In the genomic region with DNA sequence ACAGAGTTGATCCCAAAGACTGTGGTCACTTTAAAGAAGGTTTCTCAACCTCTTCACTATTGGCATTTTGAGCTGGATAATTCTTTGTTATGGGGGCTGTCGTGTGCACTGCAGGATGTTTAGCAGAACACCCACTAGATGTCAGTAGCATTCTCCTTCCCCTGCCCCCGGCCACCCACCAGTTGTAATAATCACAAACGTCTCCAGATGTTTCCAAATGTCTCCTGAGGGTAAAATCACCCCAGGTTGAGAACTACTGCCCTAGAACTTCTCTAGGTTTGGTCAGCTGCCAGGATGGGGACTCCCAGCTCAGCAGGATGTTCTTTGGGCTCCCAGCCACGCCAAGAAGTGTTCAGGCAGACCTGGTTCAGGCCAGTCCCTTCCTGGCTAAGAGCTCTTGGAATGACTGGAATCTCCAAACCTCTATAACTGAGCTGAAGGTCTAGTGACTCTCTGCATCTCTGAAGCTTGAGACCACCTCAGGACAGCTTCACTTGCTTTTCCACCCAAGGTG, we compare ENCODE assay signal across 9 cellular contexts. TPM values are rescaled to one million over a fixed set of nuclear protein-coding genes. Genes with fewer than 3 reads are reported as not detected.
DNase-seq lines count a peak whose midpoint lies in the region; ATAC-seq and TF ChIP-seq lines count a peak whose summit lies in the region.
"Had no signal": no experiment of that assay in that cellular context is flagged by ENCODE, and none has a peak within 500 bp of the region (broad histone marks: within the 10 kb centered on the region; RNA-seq: fewer than 3 reads in every experiment).

No MANE protein-coding gene starts in this region.

- H2AFZ ChIP-seq in SK-N-SH (ENCODE audit: low read depth) = no peak overlapping the region

- H3K27me3 ChIP-seq in BJ (ENCODE audit: control insufficient read depth, insufficient read depth, low read length) = no peaks in the 10 kb centered on the region
- H3K27me3 ChIP-seq in SK-N-SH (ENCODE audit: insufficient read depth) = no peaks in the 10 kb centered on the region

- H3F3A ChIP-seq in SK-N-SH (replicated peaks; ENCODE audit: insufficient read depth) = peaks cover 4% of the 10 kb centered on the region

- no peak overlapping the region for H3K27ac Mint-ChIP-seq in effector memory CD8-positive, alpha-beta T cell
- H3K27ac Mint-ChIP-seq in naive B cell = no peak overlapping the region
- H3K27ac Mint-ChIP-seq: stimulated activated naive CD8-positive, alpha-beta T cell treated with anti-CD3 and anti-CD28 coated beads, Interleukin-15, Interleukin-2, amounts not matched to agents 100 ng/mL and 50 ng/mL, for 24 hours had no signal

- CTCF ChIA-PET in BJ (lab: Yijun Ruan, JAX) = interaction anchor here (0.6 to 18.4 kb wide), 27 partner anchors 9 to 534 kb away, joined by 3 to 539 read pairs (median 5); partner anchors contain the start of genes ACIN1, AJUBA, C14orf119 and CDH24
- CTCF ChIA-PET in HEK293 (lab: Yijun Ruan, JAX) = interaction anchor here (0.6 to 17.9 kb wide), 39 partner anchors 9 to 568 kb away, joined by 3 to 469 read pairs (median 4); partner anchors contain the start of genes ACIN1, AJUBA, C14orf119 and CDH24
- CTCF ChIA-PET in SK-N-SH (lab: Yijun Ruan, JAX) = interaction anchor here (0.6 to 34.9 kb wide), 34 partner anchors 9 to 424 kb away, joined by 3 to 1566 read pairs (median 6); partner anchors contain the start of genes AJUBA, CDH24, HAUS4 and PRMT5

- no peaks in the 10 kb centered on the region for H3K4me1 Mint-ChIP-seq in effector memory CD8-positive, alpha-beta T cell (ENCODE audit: low read depth in 2 of 2)
- H3K4me1 Mint-ChIP-seq in naive B cell = peaks cover 0 to 3% (median 3%) of the 10 kb centered on the region in 3 donors

- H3K9me3 ChIP-seq in HEK293 (ENCODE audit: control insufficient read depth, insufficient read depth, low read depth, low read length) (no peaks in the 10 kb centered on the region), SK-N-SH (no peaks in the 10 kb centered on the region)

- no peak for TF ChIP-seq EP300 in SK-N-SH (IDR thresholded peaks at IDR 0.05; ENCODE audit: borderline replicate concordance in 1 of 2, low read depth in 1 of 2, low read length in 1 of 2)

- H3K36me3 Mint-ChIP-seq in effector memory CD8-positive, alpha-beta T cell (ENCODE audit: insufficient read depth) = peaks cover 3% of the 10 kb centered on the region
- H3K36me3 Mint-ChIP-seq in naive B cell = peaks cover 0 to 13% of the 10 kb centered on the region in 2 donors

- 18% methylated on average over 4 of the region's 4 CpGs for WGBS in SK-N-SH (ENCODE audit: low lambda C conversion rate)

- H3K4me3 ChIP-seq in BJ (ENCODE audit: low read depth, low read length) = no peak overlapping the region
- no peak overlapping the region for H3K4me3 ChIP-seq in HEK293 (ENCODE audit: low read depth, low read length)
- H3K4me3 ChIP-seq in SK-N-SH (ENCODE audit: low read depth in 2 of 2, low read length in 1 of 2) = no peak overlapping the region; a peak in 1 of 4 replicates

- no peaks in the 10 kb centered on the region for H3K9me3 Mint-ChIP-seq in effector memory CD8-positive, alpha-beta T cell
- no peaks in the 10 kb centered on the region for H3K9me3 Mint-ChIP-seq in naive B cell
- H3K9me3 Mint-ChIP-seq: stimulated activated naive CD8-positive, alpha-beta T cell treated with anti-CD3 and anti-CD28 coated beads, Interleukin-15, Interleukin-2, amounts not matched to agents 100 ng/mL and 50 ng/mL, for 24 hours had no signal

- peak; percentile 83 for TF ChIP-seq RAD21 in SK-N-SH (IDR thresholded peaks at IDR 0.05; ENCODE audit: low read length)

- H3K4me3 Mint-ChIP-seq in effector memory CD8-positive, alpha-beta T cell = no peak overlapping the region
- no peak overlapping the region for H3K4me3 Mint-ChIP-seq in naive B cell
- H3K4me3 Mint-ChIP-seq: stimulated activated naive CD8-positive, alpha-beta T cell treated with anti-CD3 and anti-CD28 coated beads, Interleukin-15, Interleukin-2, amounts not matched to agents 100 ng/mL and 50 ng/mL, for 24 hours had no signal

- H4K20me1 ChIP-seq in SK-N-SH (ENCODE audit: insufficient read depth) = no peaks in the 10 kb centered on the region

- ATAC-seq in effector memory CD8-positive, alpha-beta T cell (replicated peaks) = peak; percentile 56
- ATAC-seq in naive B cell (ENCODE audit: low read depth in 2 of 2) (peak; percentile 59 to 68), HG03460 (IDR thresholded peaks at IDR 0.05; ENCODE audit: unreplicated experiment) (no peak), GM21526 (IDR thresholded peaks at IDR 0.05; ENCODE audit: low FRiP score, unreplicated experiment) (no peak)

- H3K4me2 ChIP-seq in SK-N-SH = no peak overlapping the region

- DNase-seq in BJ (ENCODE audit: low read depth) (no peak), SK-N-SH (peak; percentile 77), naive B cell (peak; percentile 20)
- peak in 1 of 3 experiments; percentile 22 for DNase-seq in effector memory CD8-positive, alpha-beta T cell
- no peak for DNase-seq in activated CD4-positive, CD25-positive, alpha-beta regulatory T cell treated with anti-CD3 and anti-CD28 coated beads, Interleukin-2, amount 50 U/mL, for 72 hours

- no peaks in the 10 kb centered on the region for H3K9me2 ChIP-seq in SK-N-SH

- no peaks in the 10 kb centered on the region for H3K36me3 ChIP-seq in BJ (ENCODE audit: control insufficient read depth, insufficient read depth, low read length)
- peaks cover 0 to 7% of the 10 kb centered on the region in 2 experiments; a peak in 2 of 3 replicates for H3K36me3 ChIP-seq in HEK293 (ENCODE audit: control insufficient read depth in 2 of 2, insufficient read depth in 1 of 2, low read length in 2 of 2)
- H3K36me3 ChIP-seq in SK-N-SH (replicated peaks in 1 of 2; ENCODE audit: control insufficient read depth in 1 of 2, insufficient read depth in 2 of 2, low read length in 1 of 2) = no peaks in the 10 kb centered on the region

- H3K27ac ChIP-seq in HEK293 (ENCODE audit: extremely low read depth, low read depth, low read length) (no peak overlapping the region), SK-N-SH (ENCODE audit: low read depth in 2 of 2, low read length in 1 of 2) (no peak overlapping the region)

- POLR2A ChIA-PET in BJ (lab: Charles Lee) = interaction anchor here (0.6 kb wide), 3 partner anchors 52 to 100 kb away, joined by 6 to 16 read pairs (median 14); no protein-coding TSS in a partner anchor
- POLR2A ChIA-PET in HEK293 (lab: Yijun Ruan, JAX) = interaction anchor here (0.5 to 5.2 kb wide), 19 partner anchors 8 to 1128 kb away, joined by 3 to 50 read pairs (median 4); partner anchors contain the start of genes AJUBA and CDH24
- POLR2A ChIA-PET in SK-N-SH (lab: Yijun Ruan, JAX) = interaction anchor here (0.6 to 2.8 kb wide), 7 partner anchors 9 to 101 kb away, joined by 3 to 18 read pairs (median 10); partner anchors contain the start of gene CDH24

- no peaks in the 10 kb centered on the region for H3K79me2 ChIP-seq in SK-N-SH (ENCODE audit: insufficient read depth)

- H3K27me3 Mint-ChIP-seq in effector memory CD8-positive, alpha-beta T cell = no peaks in the 10 kb centered on the region
- no peaks in the 10 kb centered on the region for H3K27me3 Mint-ChIP-seq in naive B cell
- H3K27me3 Mint-ChIP-seq: stimulated activated naive CD8-positive, alpha-beta T cell treated with anti-CD3 and anti-CD28 coated beads, Interleukin-15, Interleukin-2, amounts not matched to agents 100 ng/mL and 50 ng/mL, for 24 hours had no signal

- peaks cover 7% of the 10 kb centered on the region for H3K4me1 ChIP-seq in HEK293 (ENCODE audit: control insufficient read depth, insufficient read depth, low read length)
- H3K4me1 ChIP-seq in SK-N-SH (ENCODE audit: control insufficient read depth in 1 of 2, insufficient read depth in 2 of 2, low read depth in 1 of 2, low read length in 1 of 2) = peaks cover 4 to 25% of the 10 kb centered on the region in 2 experiments; a peak in 3 of 4 replicates

- no peak overlapping the region for H3K9ac ChIP-seq in SK-N-SH

- TF ChIP-seq CTCF in BJ (IDR thresholded peaks at IDR 0.05; ENCODE audit: insufficient read depth, low read depth, low read length) (peak; percentile 72), HEK293 (tag by site-specific recombination; IDR thresholded peaks at IDR 0.05) (no peak), SK-N-SH (IDR thresholded peaks at IDR 0.05) (peak; percentile 70)

TF ChIP-seq in SK-N-SH, 30 proteins besides CTCF, POLR2A, EP300 and RAD21 (continues in another document):
- TF ChIP-seq JUND (IDR thresholded peaks at IDR 0.05) = no peak

RNA-seq across cellular contexts. Expression of gene AJUBA, which starts 12.5 kb away (rescaled TPM):
- polyA plus RNA-seq in BJ (2011; rRNA removed) (94.7 and 109 TPM in 2 replicates), SK-N-SH (2012; rRNA removed) (24.4 and 36.2 TPM in 2 replicates), naive B cell (ENCODE audit: low read depth in 6 of 6) (under 1 TPM in 2 of 6 donors, not detected in 4; 0.22 to 0.33 TPM)
- 104 and 158 TPM in 2 replicates for polyA minus RNA-seq in BJ (2011; rRNA and poly(A)+ RNA removed)
- 20.0 and 24.7 TPM in 2 replicates for polyA plus RNA-seq in SK-N-SH (2012; cell fraction: cytosol; rRNA removed)
- 37.7 and 54.6 TPM in 2 replicates for polyA plus RNA-seq in SK-N-SH (2012; cell fraction: nucleus; rRNA removed)

RNA-seq across cellular contexts. Expression of gene C14orf93, which starts 15.1 kb away (rescaled TPM):
- 9.1 and 14.7 TPM in 2 replicates for polyA plus RNA-seq in BJ (2011; rRNA removed)
- 9.7 and 13.9 TPM in 2 replicates for polyA minus RNA-seq in BJ (2011; rRNA and poly(A)+ RNA removed)
- 9.1 and 9.5 TPM in 2 replicates for polyA plus RNA-seq in SK-N-SH (2012; rRNA removed)
- 5.4 and 7.8 TPM in 2 replicates for polyA plus RNA-seq in SK-N-SH (2012; cell fraction: cytosol; rRNA removed)
- polyA plus RNA-seq in SK-N-SH (2012; cell fraction: nucleus; rRNA removed) = 12.3 and 14.9 TPM in 2 replicates
- polyA plus RNA-seq in naive B cell (ENCODE audit: low read depth in 6 of 6) = 10 to 100 TPM in 4 of 6 donors, 1 to 10 TPM in 2; 6.8 to 15.4 (median 11.6) TPM

RNA-seq across cellular contexts. Expression of gene HAUS4, which starts 37.9 kb away (rescaled TPM):
- polyA plus RNA-seq in BJ (2011; rRNA removed) = 23.5 and 26.4 TPM in 2 replicates
- polyA minus RNA-seq in BJ (2011; rRNA and poly(A)+ RNA removed) = 8.2 and 10.7 TPM in 2 replicates
- 25.0 and 27.3 TPM in 2 replicates for polyA plus RNA-seq in SK-N-SH (2012; rRNA removed)
- polyA plus RNA-seq in SK-N-SH (2012; cell fraction: cytosol; rRNA removed) = 20.8 and 25.7 TPM in 2 replicates
- polyA plus RNA-seq in SK-N-SH (2012; cell fraction: nucleus; rRNA removed) = 32.3 and 38.8 TPM in 2 replicates
- polyA plus RNA-seq in naive B cell (ENCODE audit: low read depth in 6 of 6) = 10 to 100 TPM; 14.8 to 37.6 (median 28.4) TPM

RNA-seq across cellular contexts. Expression of gene PSMB5, which starts 39.9 kb away (rescaled TPM):
- polyA plus RNA-seq in BJ (2011; rRNA removed) = 257 and 304 TPM in 2 replicates
- polyA minus RNA-seq in BJ (2011; rRNA and poly(A)+ RNA removed) = 86.4 and 180 TPM in 2 replicates
- 337 and 401 TPM in 2 replicates for polyA plus RNA-seq in SK-N-SH (2012; rRNA removed)
- polyA plus RNA-seq in SK-N-SH (2012; cell fraction: cytosol; rRNA removed) = 295 and 345 TPM in 2 replicates
- polyA plus RNA-seq in SK-N-SH (2012; cell fraction: nucleus; rRNA removed) = 185 and 217 TPM in 2 replicates
- 10 to 100 TPM; 27.6 to 40.9 (median 33.2) TPM for polyA plus RNA-seq in naive B cell (ENCODE audit: low read depth in 6 of 6)

RNA-seq across cellular contexts. Expression of gene PSMB11, which starts 47.2 kb away (rescaled TPM):
- not detected in 2 replicates for polyA plus RNA-seq in BJ (2011; rRNA removed)
- polyA minus RNA-seq in BJ (2011; rRNA and poly(A)+ RNA removed) = 0.10 and 0.14 TPM in 2 replicates
- polyA plus RNA-seq in SK-N-SH (2012; rRNA removed) = not detected in 2 replicates
- polyA plus RNA-seq in SK-N-SH (2012; cell fraction: cytosol; rRNA removed) = not detected in 2 replicates
- not detected in 2 replicates for polyA plus RNA-seq in SK-N-SH (2012; cell fraction: nucleus; rRNA removed)
- not detected for polyA plus RNA-seq in naive B cell (ENCODE audit: low read depth in 6 of 6)

Comparison
In these comparisons a context has a peak if more than half of its experiments do, and no peak if none do; other contexts are left out.
1. DNase-seq: peak in SK-N-SH (single experiment) and naive B cell (single experiment); none in BJ (single experiment) and activated CD4-positive, CD25-positive, alpha-beta regulatory T cell treated with anti-CD3 and anti-CD28 coated beads, Interleukin-2, amount 50 U/mL, for 72 hours (single experiment).
2. ATAC-seq: peak in effector memory CD8-positive, alpha-beta T cell (single experiment) and naive B cell (2 of 2); none in HG03460 (single experiment) and GM21526 (single experiment).
3. RNA of gene AJUBA, which starts 12.5 kb away (polyA plus RNA-seq): 94.7 to 109 TPM in BJ and 20.0 to 54.6 TPM in SK-N-SH; 0.22 to 0.33 TPM in naive B cell; every median in the first group is over 10 times any median in the second.